In genomic region chr19:44588753-44589112, GRCh38 we compare ENCODE assay signal across 17 cellular contexts. TPM values are rescaled to one million over a fixed set of nuclear protein-coding genes. Genes with fewer than 3 reads are reported as not detected.
DNase-seq lines count a peak whose midpoint lies in the region; ATAC-seq and TF ChIP-seq lines count a peak whose summit lies in the region.
"Had no signal": no experiment of that assay in that cellular context is flagged by ENCODE, and none has a peak within 500 bp of the region (broad histone marks: within the 10 kb centered on the region; RNA-seq: fewer than 3 reads in every experiment).

No MANE protein-coding gene starts in this region.

- H3K36me3 ChIP-seq in osteoblast (ENCODE audit: insufficient read depth, low read length): no peaks in the 10 kb centered on the region
- H3K36me3 ChIP-seq in SJCRH30: no peaks in the 10 kb centered on the region
- H3K36me3 ChIP-seq: vagina had no signal

- peaks cover 0 to 14% (median 6%) of the 10 kb centered on the region in 3 donors for H3K27me3 Mint-ChIP-seq in CD14-positive monocyte (ENCODE audit: low read depth in 3 of 3)
- no peaks in the 10 kb centered on the region; the same call in none of the 2 replicates for H3K27me3 Mint-ChIP-seq in HFFc6 (ENCODE audit: insufficient read depth)
- H3K27me3 Mint-ChIP-seq in activated naive CD8-positive, alpha-beta T cell treated with anti-CD3 and anti-CD28 coated beads, Interleukin-2, amount 50 U/mL, for 24 hours: peaks cover 1% of the 10 kb centered on the region

- peaks cover 2 to 9% (median 5%) of the 10 kb centered on the region in 7 donors for H3K9me3 Mint-ChIP-seq in CD14-positive monocyte
- H3K9me3 Mint-ChIP-seq in HFFc6: peaks cover 8% of the 10 kb centered on the region; the same call in 1 of the 2 replicates
- H3K9me3 Mint-ChIP-seq in activated naive CD8-positive, alpha-beta T cell treated with anti-CD3 and anti-CD28 coated beads, Interleukin-2, amount 50 U/mL, for 24 hours: peaks cover 11% of the 10 kb centered on the region

- H3K4me3 Mint-ChIP-seq in CD14-positive monocyte (no peak overlapping the region), HFFc6 (peak overlapping the region; percentile 67)
- H3K4me3 Mint-ChIP-seq in activated naive CD8-positive, alpha-beta T cell treated with anti-CD3 and anti-CD28 coated beads, Interleukin-2, amount 50 U/mL, for 24 hours: no peak overlapping the region
- H3K4me3 Mint-ChIP-seq: CD4-positive, alpha-beta memory T cell; stimulated activated memory B cell treated with anti-CD40 and anti-IgM and Interleukin-4, amounts not matched to agents 10 μg/mL and 1 μg/mL and 100 μg/mL, for 72 hours had no signal

- intact Hi-C loops in CD14-positive monocyte (cut with micrococcal nuclease): no loop called here

- H3K79me2 ChIP-seq in osteoblast (ENCODE audit: insufficient read depth, low read length): no peaks in the 10 kb centered on the region

- peak overlapping the region; percentile 96 for H3K27ac ChIP-seq in osteoblast (ENCODE audit: low read depth, low read length)
- no peak overlapping the region for H3K27ac ChIP-seq in SJCRH30
- H3K27ac ChIP-seq: vagina had no signal

- H3K36me3 Mint-ChIP-seq in CD14-positive monocyte (no peaks in the 10 kb centered on the region), HFFc6 (ENCODE audit: low read depth) (peaks cover 7% of the 10 kb centered on the region; the same call in 1 of the 2 replicates)
- H3K36me3 Mint-ChIP-seq in activated naive CD8-positive, alpha-beta T cell treated with anti-CD3 and anti-CD28 coated beads, Interleukin-2, amount 50 U/mL, for 24 hours (ENCODE audit: low read depth): no peaks in the 10 kb centered on the region
- H3K36me3 Mint-ChIP-seq: CD4-positive, alpha-beta memory T cell; stimulated activated memory B cell treated with anti-CD40 and anti-IgM and Interleukin-4, amounts not matched to agents 10 μg/mL and 1 μg/mL and 100 μg/mL, for 72 hours had no signal

- no peaks in the 10 kb centered on the region for H3K27me3 ChIP-seq in osteoblast (ENCODE audit: insufficient read depth, low read length)
- no peaks in the 10 kb centered on the region for H3K27me3 ChIP-seq in SJCRH30
- H3K27me3 ChIP-seq: vagina had no signal

- H3K4me1 ChIP-seq in osteoblast (ENCODE audit: insufficient read depth, low read length) (peaks cover 38% of the 10 kb centered on the region), SJCRH30 (peaks cover 3% of the 10 kb centered on the region; the same call in 1 of the 2 replicates)
- H3K4me1 ChIP-seq: vagina had no signal

- no peaks in the 10 kb centered on the region for H3K9me3 ChIP-seq in osteoblast (ENCODE audit: low read depth, low read length)
- 0 out of 2 replicates have a peak, but pooled peaks cover 4% of the 10 kb centered on the region for H3K9me3 ChIP-seq in SJCRH30 (replicated peaks)
- H3K9me3 ChIP-seq: vagina had no signal

- ATAC-seq in activated naive CD8-positive, alpha-beta T cell treated with anti-CD3 and anti-CD28 coated beads, Interleukin-2, amount 50 U/mL, for 24 hours: no peak
- ATAC-seq in GM18520 (IDR thresholded peaks at IDR 0.05; ENCODE audit: unreplicated experiment): no peak
- ATAC-seq: stimulated activated memory B cell treated with anti-CD40 and anti-IgM and Interleukin-4, amounts not matched to agents 10 μg/mL and 1 μg/mL and 100 μg/mL, for 72 hours had no signal

- peak overlapping the region; percentile 81 for H3K4me2 ChIP-seq in osteoblast (ENCODE audit: insufficient read depth, low read length)

- H4K20me1 ChIP-seq in osteoblast (ENCODE audit: insufficient read depth, low read length): no peaks in the 10 kb centered on the region

- peak overlapping the region; percentile 26 for H3K4me3 ChIP-seq in osteoblast (ENCODE audit: insufficient read depth, low read length)
- no peak overlapping the region for H3K4me3 ChIP-seq in SJCRH30
- H3K4me3 ChIP-seq: vagina had no signal

- DNase-seq in CD14-positive monocyte (ENCODE audit: low spot score): no peak
- DNase-seq in HFFc6: no peak
- DNase-seq in activated naive CD8-positive, alpha-beta T cell treated with anti-CD3 and anti-CD28 coated beads, Interleukin-2, amount 50 U/mL, for 24 hours: no peak
- no peak for DNase-seq in osteoblast (ENCODE audit: insufficient read length, low spot score, missing footprints)
- DNase-seq in SJCRH30: no peak
- no peak for DNase-seq in GOT3 (lab: John Stamatoyannopoulos, UW)
- DNase-seq: activated naive CD4-positive, alpha-beta T cell treated with Interleukin-2 at 50 U/mL for 16 hours; CD4-positive, alpha-beta memory T cell; central memory CD4-positive, alpha-beta T cell; kidney; stimulated activated CD4-positive, alpha-beta T cell treated with anti-CD3 and anti-CD28 coated beads, Interleukin-4, amount 100 ng/mL, for 24 hours had no signal

- peaks cover 37% of the 10 kb centered on the region for H3K4me1 Mint-ChIP-seq in CD14-positive monocyte
- peaks cover 60% of the 10 kb centered on the region for H3K4me1 Mint-ChIP-seq in HFFc6 (ENCODE audit: low read depth)
- peaks cover 16% of the 10 kb centered on the region for H3K4me1 Mint-ChIP-seq in activated naive CD8-positive, alpha-beta T cell treated with anti-CD3 and anti-CD28 coated beads, Interleukin-2, amount 50 U/mL, for 24 hours
- H3K4me1 Mint-ChIP-seq: CD4-positive, alpha-beta memory T cell; stimulated activated memory B cell treated with anti-CD40 and anti-IgM and Interleukin-4, amounts not matched to agents 10 μg/mL and 1 μg/mL and 100 μg/mL, for 72 hours had no signal

- no peak for TF ChIP-seq CTCF in CD14-positive monocyte (IDR thresholded peaks at IDR 0.05)
- TF ChIP-seq CTCF in HFFc6 (IDR thresholded peaks at IDR 0.05): no peak
- no peak for TF ChIP-seq CTCF in osteoblast (IDR thresholded peaks at IDR 0.05; ENCODE audit: extremely low read depth, low read depth, low read length)

- peak overlapping the region; percentile 83 for H2AFZ ChIP-seq in osteoblast (ENCODE audit: low read length)

- H3K27ac Mint-ChIP-seq in CD14-positive monocyte (peak overlapping the region; percentile 12 to 91 (median 84)), HFFc6 (peak overlapping the region; percentile 87)
- H3K27ac Mint-ChIP-seq in activated naive CD8-positive, alpha-beta T cell treated with anti-CD3 and anti-CD28 coated beads, Interleukin-2, amount 50 U/mL, for 24 hours: peak overlapping the region; percentile 72
- H3K27ac Mint-ChIP-seq: CD4-positive, alpha-beta memory T cell; stimulated activated memory B cell treated with anti-CD40 and anti-IgM and Interleukin-4, amounts not matched to agents 10 μg/mL and 1 μg/mL and 100 μg/mL, for 72 hours had no signal

RNA-seq across cellular contexts. Expression of gene IGSF23, which starts 24.6 kb away (rescaled TPM):
- under 1 TPM; 0.44 to 0.46 TPM for polyA plus RNA-seq in CD14-positive monocyte
- total RNA-seq in HFFc6 (2021; fragmentation: NEBNext Ultra II Directional; extraction: Animal tissue kit (Norgen Biotek cat#: 25700)): not detected
- not detected in 2 replicates for total RNA-seq in osteoblast
- total RNA-seq in SJCRH30 (2014; rRNA removed; shearing (Covaris generic)): not detected in 2 replicates
- total RNA-seq: activated CD8-positive, alpha-beta memory T cell treated with anti-CD3 and anti-CD28 coated beads for 36 hours; CD4-positive, alpha-beta memory T cell; kidney; NCI-H460; vagina had no signal
- polyA plus RNA-seq: CD4-positive, alpha-beta memory T cell had no signal

RNA-seq across cellular contexts. Expression of gene PVR, which starts 55.0 kb away (rescaled TPM):
- 10 to 100 TPM; 10.1 to 12.9 TPM for polyA plus RNA-seq in CD14-positive monocyte
- total RNA-seq in HFFc6 (2021; fragmentation: NEBNext Ultra II Directional; extraction: Animal tissue kit (Norgen Biotek cat#: 25700)): 10 to 100 TPM; 45.9 to 76.2 (median 54.3) TPM
- total RNA-seq in osteoblast: 50.1 and 53.6 TPM in 2 replicates
- total RNA-seq in SJCRH30 (2014; rRNA removed; shearing (Covaris generic)): 42.2 and 45.4 TPM in 2 replicates

RNA-seq across cellular contexts. Expression of gene CEACAM20, which starts 59.3 kb away (rescaled TPM):
- polyA plus RNA-seq in CD14-positive monocyte: not detected
- total RNA-seq in HFFc6 (2021; fragmentation: NEBNext Ultra II Directional; extraction: Animal tissue kit (Norgen Biotek cat#: 25700)): not detected
- total RNA-seq in osteoblast: not detected in 2 replicates
- total RNA-seq in SJCRH30 (2014; rRNA removed; shearing (Covaris generic)): not detected in 2 replicates
- total RNA-seq: activated CD8-positive, alpha-beta memory T cell treated with anti-CD3 and anti-CD28 coated beads for 36 hours; CD4-positive, alpha-beta memory T cell; kidney; myocyte; NCI-H460; vagina had no signal
- polyA plus RNA-seq: CD4-positive, alpha-beta memory T cell had no signal
